Comparison of ENCODE assay signal across 8 cellular contexts in genomic region chr2:99337931-99338580, GRCh38. TPM values are rescaled to one million over a fixed set of nuclear protein-coding genes. Genes with fewer than 3 reads are reported as not detected.
DNase-seq lines count a peak whose midpoint lies in the region; ATAC-seq and TF ChIP-seq lines count a peak whose summit lies in the region.

No MANE protein-coding gene starts in this region.

- H3K79me2 ChIP-seq in ACC112 (ENCODE audit: control insufficient read depth, insufficient read depth, low read length, unreplicated experiment) (peaks cover 87% of the 10 kb centered on the region), Loucy (ENCODE audit: insufficient read depth, low read length) (peaks cover 87% of the 10 kb centered on the region)

- peak overlapping the region; percentile 90 for H2AFZ ChIP-seq in ACC112 (ENCODE audit: low read length, unreplicated experiment)
- peak overlapping the region; percentile 96 for H2AFZ ChIP-seq in Loucy (ENCODE audit: low read length)

- H3K4me1 ChIP-seq in ACC112 (ENCODE audit: control insufficient read depth, insufficient read depth, low read length, unreplicated experiment): peaks cover 21% of the 10 kb centered on the region
- peaks cover 53% of the 10 kb centered on the region for H3K4me1 ChIP-seq in Loucy (ENCODE audit: insufficient read depth, low read length, poor library complexity, severe bottlenecking)
- peaks cover 41% of the 10 kb centered on the region for H3K4me1 ChIP-seq in lower lobe of right lung

- no peaks in the 10 kb centered on the region for H3K27me3 Mint-ChIP-seq in WTC11 (ENCODE audit: low read depth)

- H3K9ac ChIP-seq in Loucy (ENCODE audit: low read depth, low read length, poor library complexity, severe bottlenecking): peak overlapping the region; percentile 81

- in situ Hi-C loops in brain microvascular endothelial cell (cut with HindIII; ENCODE audit: low pct_ligation_motif_present, low sequenced_read_pairs): no loop called here

- H3K4me1 Mint-ChIP-seq in WTC11: peaks cover 16% of the 10 kb centered on the region

- peaks cover 72% of the 10 kb centered on the region for H4K20me1 ChIP-seq in Loucy (ENCODE audit: insufficient read depth, low read length, poor library complexity, severe bottlenecking)

- peak overlapping the region; percentile 94 for H3K4me2 ChIP-seq in Loucy (ENCODE audit: low read depth, low read length, poor library complexity, severe bottlenecking)

- peak overlapping the region; percentile 88 for H3K4me3 ChIP-seq in ACC112 (ENCODE audit: low read depth, low read length)
- peak overlapping the region; percentile 93 for H3K4me3 ChIP-seq in GM12865 (ENCODE audit: low read depth, low read length)
- H3K4me3 ChIP-seq in Loucy (ENCODE audit: low read length, poor library complexity, severe bottlenecking): peak overlapping the region; percentile 88
- peak overlapping the region; percentile 89 for H3K4me3 ChIP-seq in brain microvascular endothelial cell (ENCODE audit: low read depth, low read length)
- H3K4me3 ChIP-seq in lower lobe of right lung: peak overlapping the region; percentile 85

- CTCF ChIA-PET in WTC11 (lab: Charles Lee): interaction anchor here (1.0 to 2.4 kb wide), 5 partner anchors 18 to 152 kb away, joined by 3 to 9 read pairs (median 4); partner anchors contain the start of gene REV1

- H3K9me3 ChIP-seq in Loucy (ENCODE audit: insufficient read depth, low read depth, low read length) (no peaks in the 10 kb centered on the region), lower lobe of right lung (no peaks in the 10 kb centered on the region)

- no peak overlapping the region for H3K4me3 Mint-ChIP-seq in WTC11

- H3K27ac ChIP-seq in ACC112 (ENCODE audit: low read depth, low read length): peak overlapping the region; percentile 8
- H3K27ac ChIP-seq in brain microvascular endothelial cell: peak overlapping the region; percentile 75
- peak overlapping the region; percentile 92 for H3K27ac ChIP-seq in lower lobe of right lung

- H3K27me3 ChIP-seq in ACC112 (ENCODE audit: insufficient read depth, low read length): no peaks in the 10 kb centered on the region
- no peaks in the 10 kb centered on the region for H3K27me3 ChIP-seq in Loucy (ENCODE audit: insufficient read depth, low read length, poor library complexity, severe bottlenecking)
- H3K27me3 ChIP-seq in brain microvascular endothelial cell (replicated peaks): no peaks in the 10 kb centered on the region
- no peaks in the 10 kb centered on the region for H3K27me3 ChIP-seq in lower lobe of right lung (ENCODE audit: low read depth)

- intact Hi-C loops in lower lobe of right lung (cut with DNase I): no loop called here

- H3K36me3 ChIP-seq in ACC112 (ENCODE audit: insufficient read depth, low read length) (peaks cover under 1% of the 10 kb centered on the region; the same call in 1 of the 2 replicates), Loucy (ENCODE audit: insufficient read depth, low read length) (no peaks in the 10 kb centered on the region; the same call in 1 of the 2 replicates), brain microvascular endothelial cell (replicated peaks) (no peaks in the 10 kb centered on the region), lower lobe of right lung (peaks cover under 1% of the 10 kb centered on the region)

- peaks cover 5% of the 10 kb centered on the region; the same call in 1 of the 2 replicates for H3F3A ChIP-seq in Loucy (ENCODE audit: low read depth)

- no peaks in the 10 kb centered on the region for H3K9me2 ChIP-seq in Loucy (replicated peaks; ENCODE audit: low read depth, low read length)

- TF ChIP-seq CTCF in GM12865 (IDR thresholded peaks at IDR 0.05; ENCODE audit: insufficient read depth, low read depth, low read length, missing control alignments) (no peak), Loucy (conservative IDR thresholded peaks at IDR 0.05; ENCODE audit: low read length) (no peak), brain microvascular endothelial cell (IDR thresholded peaks at IDR 0.05; ENCODE audit: low read depth, low read length, missing control alignments) (no peak), lower lobe of right lung (IDR thresholded peaks at IDR 0.05) (no peak), WTC11 (IDR thresholded peaks at IDR 0.05) (no peak)

- peaks cover 3% of the 10 kb centered on the region for H3K36me3 Mint-ChIP-seq in WTC11

- POLR2A ChIA-PET in WTC11 (lab: Charles Lee): interaction anchor here (0.6 to 2.6 kb wide), 5 partner anchors 65 to 197 kb away, joined by 3 to 7 read pairs (median 4); partner anchors contain the start of genes LIPT1 and TSGA10

- H3K9me3 Mint-ChIP-seq in WTC11: no peaks in the 10 kb centered on the region

- H3K27ac Mint-ChIP-seq in WTC11: no peak overlapping the region

- ATAC-seq in lower lobe of right lung: no peak
- ATAC-seq in GM18861 (IDR thresholded peaks at IDR 0.05; ENCODE audit: unreplicated experiment): no peak
- no peak for ATAC-seq in WTC11

- peak; percentile 59 for DNase-seq in GM12865 (ENCODE audit: low read depth)
- no peak for DNase-seq in brain microvascular endothelial cell
- DNase-seq in lower lobe of right lung: no peak
- no peak for DNase-seq in WTC11 (ENCODE audit: low spot score)
- DNase-seq in NCI-H446 (lab: John Stamatoyannopoulos, UW): no peak

TF ChIP-seq in WTC11, 78 proteins besides CTCF, POLR2A, EP300 and RAD21:
- TF ChIP-seq ZNF396 (CRISPR knock-in tag; IDR thresholded peaks at IDR 0.05; ENCODE audit: borderline replicate concordance) (no peak), RELA (CRISPR knock-in tag; IDR thresholded peaks at IDR 0.05; ENCODE audit: borderline replicate concordance) (no peak), ATF1 (CRISPR knock-in tag; IDR thresholded peaks at IDR 0.05) (no peak), ZNF281 (CRISPR knock-in tag; IDR thresholded peaks at IDR 0.05) (no peak), PRRX2 (CRISPR knock-in tag; IDR thresholded peaks at IDR 0.05) (no peak), ZNF671 (CRISPR knock-in tag; IDR thresholded peaks at IDR 0.05) (no peak), CBFB (CRISPR knock-in tag; IDR thresholded peaks at IDR 0.05; ENCODE audit: low read depth) (no peak), MLX (CRISPR knock-in tag; IDR thresholded peaks at IDR 0.05) (no peak), AFF4 (CRISPR knock-in tag; IDR thresholded peaks at IDR 0.05; ENCODE audit: borderline replicate concordance) (no peak)
TF ChIP-seq in WTC11: peak in this region for 0.

RNA-seq across cellular contexts. Expression of gene EIF5B, which starts 0.9 kb away (rescaled TPM):
- total RNA-seq in lower lobe of right lung (31.0 TPM), WTC11 (2021) (52.1 to 68.8 TPM (median 52.5 TPM) in 3 replicates)

RNA-seq across cellular contexts. Expression of gene TXNDC9, which starts 1.9 kb away (rescaled TPM):
- total RNA-seq in lower lobe of right lung (23.4 TPM), WTC11 (2021) (24.1 to 31.0 TPM (median 24.6 TPM) in 3 replicates)

RNA-seq across cellular contexts. Expression of gene LYG1, which starts 37.1 kb away (rescaled TPM):
- total RNA-seq in lower lobe of right lung: 1.0 TPM
- total RNA-seq in WTC11 (2021): 0.35 to 0.76 TPM (median 0.55 TPM) in 3 replicates

Comparison
In these comparisons a context has a peak if more than half of its experiments do, and no peak if none do; other contexts are left out.
1. H3K27ac ChIP-seq: peak in every context shown above with its lines; median percentile 92 in lower lobe of right lung; 75 in brain microvascular endothelial cell; 8 in ACC112.